In the genomic region with DNA sequence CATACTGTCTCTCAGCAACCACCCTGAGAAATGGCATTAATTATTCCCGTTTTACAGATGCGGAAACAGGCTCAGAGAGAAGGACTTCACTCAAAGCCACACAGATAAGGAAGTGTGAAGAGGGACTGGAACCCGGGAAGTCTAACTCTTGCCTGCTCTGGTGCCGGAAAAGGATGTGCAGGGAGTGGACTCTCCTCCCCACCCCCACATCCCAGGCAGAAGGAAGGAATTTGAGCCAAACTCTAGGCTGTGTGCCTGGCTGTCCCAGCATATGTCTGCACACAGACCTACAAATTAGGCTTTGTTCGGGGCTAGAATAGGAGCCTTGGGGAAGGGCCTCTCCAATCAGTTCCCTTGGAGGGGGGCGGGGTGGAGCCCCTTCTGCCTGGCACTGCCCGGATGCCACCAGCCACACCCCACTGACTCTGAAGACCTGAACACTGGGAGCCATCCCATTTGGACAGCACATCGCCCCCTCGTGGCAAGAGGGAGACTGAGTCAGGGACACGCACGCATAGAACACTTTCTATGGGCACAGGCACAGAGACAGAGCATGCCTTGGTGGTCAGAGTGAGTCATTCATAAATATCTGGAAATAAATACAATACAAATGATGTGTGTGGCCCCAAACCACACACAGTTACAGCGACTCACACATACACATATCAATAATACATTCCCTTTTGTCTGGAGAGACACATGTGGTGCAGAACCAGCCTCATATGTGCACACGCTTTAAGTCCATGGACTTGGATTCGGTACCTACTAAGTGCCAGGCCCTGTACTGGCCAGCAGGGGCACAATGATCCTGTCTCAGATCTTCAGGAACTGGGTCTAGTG, we compare ENCODE assay signal across 1 cellular context.
TF ChIP-seq lines count a peak whose summit lies in the region.

No MANE protein-coding gene starts in this region.

TF ChIP-seq in endothelial cell of umbilical vein, 7 proteins besides CTCF, POLR2A, EP300 and RAD21:
- TF ChIP-seq FOS (IDR thresholded peaks at IDR 0.05; ENCODE audit: borderline replicate concordance, insufficient read depth, low read length), result peak; percentile 80
- no peak for TF ChIP-seq POLR2AphosphoS5 (IDR thresholded peaks at IDR 0.05; ENCODE audit: insufficient read depth, low read depth, low read length)
